ENCODE assay signal across 9 cellular contexts in genomic region chr15:64776402-64776786, GRCh38. TPM values are rescaled to one million over a fixed set of nuclear protein-coding genes. Genes with fewer than 3 reads are reported as not detected.
DNase-seq lines count a peak whose midpoint lies in the region; ATAC-seq and TF ChIP-seq lines count a peak whose summit lies in the region.
"Had no signal": no experiment of that assay in that cellular context is flagged by ENCODE, and none has a peak within 500 bp of the region (broad histone marks: within the 10 kb centered on the region; RNA-seq: fewer than 3 reads in every experiment).

No MANE protein-coding gene starts in this region.

- TF ChIP-seq POLR2A in thyroid gland (IDR thresholded peaks at IDR 0.05), result no peak

- no peak overlapping the region for H3K27ac Mint-ChIP-seq in activated T-cell treated with anti-CD3 and anti-CD28 coated beads, Interleukin-2, amount 50 U/mL, for 24 hours
- no peak overlapping the region for H3K27ac Mint-ChIP-seq in chondrocyte (ENCODE audit: unreplicated experiment)

- no peaks in the 10 kb centered on the region for H3K9me3 ChIP-seq in mucosa of stomach (ENCODE audit: control insufficient read depth, low read length)
- no peaks in the 10 kb centered on the region for H3K9me3 ChIP-seq in thyroid gland

- TF ChIP-seq CTCF in chondrocyte (IDR thresholded peaks at IDR 0.05) (no peak), thyroid gland (IDR thresholded peaks at IDR 0.05) (no peak)

- no peaks in the 10 kb centered on the region for H3K36me3 Mint-ChIP-seq in activated T-cell treated with anti-CD3 and anti-CD28 coated beads, Interleukin-2, amount 50 U/mL, for 24 hours (ENCODE audit: low read depth)
- no peaks in the 10 kb centered on the region for H3K36me3 Mint-ChIP-seq in chondrocyte (ENCODE audit: low read depth)

- no peaks in the 10 kb centered on the region for H3K4me1 ChIP-seq in mucosa of stomach (ENCODE audit: control insufficient read depth, insufficient read depth, low read length)
- H3K4me1 ChIP-seq in thyroid gland, result peaks cover 6 to 17% of the 10 kb centered on the region in 2 donors

- H3K36me3 ChIP-seq in mucosa of stomach (ENCODE audit: control insufficient read depth, insufficient read depth, low read length) (no peaks in the 10 kb centered on the region), thyroid gland (no peaks in the 10 kb centered on the region)

- intact Hi-C loops in thyroid gland (cut with DNase I), result no loop called here

- H3K9me3 Mint-ChIP-seq in activated T-cell treated with anti-CD3 and anti-CD28 coated beads, Interleukin-2, amount 50 U/mL, for 24 hours, result no peaks in the 10 kb centered on the region
- H3K9me3 Mint-ChIP-seq in chondrocyte (ENCODE audit: low read depth), result no peaks in the 10 kb centered on the region

- peak overlapping the region; percentile 71 for H3K4me3 Mint-ChIP-seq in activated T-cell treated with anti-CD3 and anti-CD28 coated beads, Interleukin-2, amount 50 U/mL, for 24 hours
- H3K4me3 Mint-ChIP-seq in chondrocyte (ENCODE audit: unreplicated experiment), result peak overlapping the region; percentile 74

- DNase-seq in activated T-cell treated with anti-CD3 and anti-CD28 coated beads, Interleukin-2, amount 50 U/mL, for 24 hours, result no peak
- DNase-seq in activated T-cell treated with anti-CD3 and anti-CD28 coated beads for 4 hours (no peak), chondrocyte (ENCODE audit: low spot score) (no peak), thyroid gland (no peak), H4 (ENCODE audit: low spot score) (no peak), ureter (ENCODE audit: low spot score) (no peak)

- 39 to 40% methylated on average over 15 to 18 of the region's 25 CpGs for WGBS in thyroid gland, 2 donors

- peak overlapping the region; percentile 55 for H3K9ac ChIP-seq in mucosa of stomach (ENCODE audit: low read length)

- H3K27ac ChIP-seq in thyroid gland, result peak overlapping the region in 2 of 3 donors; percentile 56 to 91

- H3K4me1 Mint-ChIP-seq in activated T-cell treated with anti-CD3 and anti-CD28 coated beads, Interleukin-2, amount 50 U/mL, for 24 hours (ENCODE audit: low read depth), result peaks cover 8% of the 10 kb centered on the region
- peaks cover 6% of the 10 kb centered on the region for H3K4me1 Mint-ChIP-seq in chondrocyte (ENCODE audit: low read depth)

- ATAC-seq in HG02840 (IDR thresholded peaks at IDR 0.05; ENCODE audit: low FRiP score, unreplicated experiment), result no peak

- no peak overlapping the region for H3K4me3 ChIP-seq in mucosa of stomach (ENCODE audit: low read length)
- peak overlapping the region in 1 of 3 donors; percentile 85 for H3K4me3 ChIP-seq in thyroid gland (replicated peaks in 1 of 3)

- H3K27me3 ChIP-seq in mucosa of stomach (ENCODE audit: control insufficient read depth, insufficient read depth, low read length) (peaks cover 45% of the 10 kb centered on the region), thyroid gland (no peaks in the 10 kb centered on the region)

- H3K27me3 Mint-ChIP-seq in activated T-cell treated with anti-CD3 and anti-CD28 coated beads, Interleukin-2, amount 50 U/mL, for 24 hours, result peaks cover 47% of the 10 kb centered on the region
- H3K27me3 Mint-ChIP-seq in chondrocyte (ENCODE audit: low read depth), result no peaks in the 10 kb centered on the region

RNA-seq across cellular contexts. Expression of gene RBPMS2, which starts 1.0 kb away (rescaled TPM):
- total RNA-seq in chondrocyte (1.8 to 6.0 TPM (median 4.7 TPM) in 3 replicates), thyroid gland (1 to 10 TPM; 2.6 to 3.5 (median 3.1) TPM), ureter (16.9 TPM)
- 0.48 TPM in 1 of 2 replicates, not detected in the other for total RNA-seq in H4 (2014; rRNA removed; shearing (Covaris generic))
- total RNA-seq: T-helper 2 cell treated with Interferon-gamma antibody and Interleukin-4, amounts not matched to agents 100 ng/mL and 5 ng/mL, for 36 hours had no signal

RNA-seq across cellular contexts. Expression of gene PIF1, which starts 49.1 kb away (rescaled TPM):
- 1.8 to 6.1 TPM (median 5.9 TPM) in 3 replicates for total RNA-seq in chondrocyte
- total RNA-seq in thyroid gland, result 1 to 10 TPM in 1 of 4 donors, under 1 TPM in 2, not detected in 1; 0.33 to 1.1 (median 0.54) TPM
- 5.4 and 15.5 TPM in 2 replicates for total RNA-seq in H4 (2014; rRNA removed; shearing (Covaris generic))
- 0.99 TPM for total RNA-seq in ureter
